Comparison of ENCODE assay signal across 10 cellular contexts in the genomic region with DNA sequence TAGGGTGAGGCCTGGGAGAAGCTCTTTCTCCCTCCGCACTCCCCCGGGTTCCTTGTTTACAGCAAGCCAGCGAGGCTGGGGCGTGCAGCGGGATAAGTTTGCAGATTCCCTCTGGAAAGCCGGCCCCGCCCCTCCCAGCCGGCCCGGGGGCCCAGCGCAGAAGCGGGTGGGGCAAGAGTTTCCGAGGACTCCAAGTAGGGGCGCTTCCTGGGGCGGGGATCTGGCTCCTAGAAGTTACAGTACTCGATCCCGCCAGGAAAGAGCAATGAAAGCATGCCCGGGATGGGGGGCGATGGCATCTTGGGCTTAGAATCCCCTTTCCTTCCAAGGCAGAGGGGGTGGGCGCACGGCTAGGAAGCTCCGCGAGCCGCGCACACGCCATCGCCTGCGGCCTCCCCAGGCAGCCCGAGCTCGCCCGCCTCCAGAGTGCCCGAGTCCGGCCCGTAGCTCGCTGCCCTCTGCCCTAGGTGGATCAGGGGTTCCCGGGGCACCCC. TPM values are rescaled to one million over a fixed set of nuclear protein-coding genes. Genes with fewer than 3 reads are reported as not detected.
DNase-seq lines count a peak whose midpoint lies in the region; ATAC-seq, FAIRE-seq and TF ChIP-seq lines count a peak whose summit lies in the region.
"Had no signal": no experiment of that assay in that cellular context is flagged by ENCODE, and none has a peak within 500 bp of the region (broad histone marks: within the 10 kb centered on the region; RNA-seq: fewer than 3 reads in every experiment).

No MANE protein-coding gene starts in this region.

- TF ChIP-seq CTCF in WTC11 (IDR thresholded peaks at IDR 0.05) (no peak), foreskin keratinocyte (conservative IDR thresholded peaks at IDR 0.05) (no peak), neural crest cell (conservative IDR thresholded peaks at IDR 0.05) (no peak)

- POLR2A ChIA-PET in WTC11 (lab: Charles Lee) = interaction anchor here (0.9 to 1.8 kb wide), 2 partner anchors 11 to 145 kb away, joined by 3 to 5 read pairs; no protein-coding TSS in a partner anchor

- H3K9me3 Mint-ChIP-seq in WTC11 = no peaks in the 10 kb centered on the region
- no peaks in the 10 kb centered on the region for H3K9me3 Mint-ChIP-seq in neural crest cell

- H3K4me3 Mint-ChIP-seq in WTC11 = peak overlapping the region; percentile 89
- H3K4me3 Mint-ChIP-seq in neural crest cell = peak overlapping the region; percentile 93

- peak overlapping the region; percentile 4 for H3K27ac ChIP-seq in foreskin keratinocyte

- H3K27me3 Mint-ChIP-seq in WTC11 (ENCODE audit: low read depth) (no peaks in the 10 kb centered on the region), neural crest cell (ENCODE audit: low read depth) (no peaks in the 10 kb centered on the region)

- H3K4me1 Mint-ChIP-seq in WTC11 (peaks cover 31% of the 10 kb centered on the region), neural crest cell (peaks cover 38% of the 10 kb centered on the region)

- peak; percentile 25 for ATAC-seq in HG03432 (IDR thresholded peaks at IDR 0.05; ENCODE audit: unreplicated experiment)
- peak; percentile 38 for ATAC-seq in WTC11
- peak; percentile 7 for ATAC-seq in foreskin keratinocyte

- CTCF ChIA-PET in WTC11 (lab: Charles Lee) = interaction anchor here (0.5 to 5.1 kb wide), 16 partner anchors 12 to 274 kb away, joined by 3 to 38 read pairs (median 5); partner anchors contain the start of gene KCTD17

- no peaks in the 10 kb centered on the region for H3K4me1 ChIP-seq in foreskin keratinocyte

- no peak for TF ChIP-seq POLR2A in H54 (IDR thresholded peaks at IDR 0.05; ENCODE audit: low read depth, low read length)

- H3K27ac Mint-ChIP-seq in WTC11 (peak overlapping the region; percentile 87; the same call in 1 of the 2 replicates), neural crest cell (ENCODE audit: unreplicated experiment) (peak overlapping the region; percentile 96)

- H3K36me3 Mint-ChIP-seq in WTC11 = no peaks in the 10 kb centered on the region; the same call in 1 of the 2 replicates
- H3K36me3 Mint-ChIP-seq in neural crest cell (ENCODE audit: low read depth) = peaks cover 4% of the 10 kb centered on the region

- DNase-seq in NCI-H510A treated with DMSO at 0.1 percent for 48 hours (lab: John Stamatoyannopoulos, UW) (peak; percentile 59), NCI-H510A (lab: John Stamatoyannopoulos, UW) (no peak), WTC11 (ENCODE audit: low spot score) (peak; percentile 72), foreskin keratinocyte (peak in 1 of 2 donors; percentile 23), neural crest cell (ENCODE audit: low read depth, low spot score) (peak; percentile 41), H54 (ENCODE audit: insufficient read length, low spot score) (no peak), cerebellar nuclear complex (lab: John Stamatoyannopoulos, UW) (no peak)

- H3K27me3 ChIP-seq in foreskin keratinocyte = no peaks in the 10 kb centered on the region

- no peak for FAIRE-seq in H54 (lab: Jason Lieb, UNC)
- FAIRE-seq: endometrium, G401.6 had no signal

TF ChIP-seq in WTC11, 78 proteins besides CTCF, POLR2A, EP300 and RAD21 (continues in another document):
- TF ChIP-seq ZNF219 (CRISPR knock-in tag; IDR thresholded peaks at IDR 0.05; ENCODE audit: borderline replicate concordance) (0 out of 2 replicates have a peak, but pooled peaks have one; percentile 50), ATF6 (CRISPR knock-in tag; IDR thresholded peaks at IDR 0.05) (no peak), FOXP1 (CRISPR knock-in tag; IDR thresholded peaks at IDR 0.05; ENCODE audit: borderline replicate concordance) (no peak), GABPB1 (CRISPR knock-in tag; IDR thresholded peaks at IDR 0.05) (no peak), NFE2L1 (CRISPR knock-in tag; IDR thresholded peaks at IDR 0.05) (no peak), MAX (CRISPR knock-in tag; IDR thresholded peaks at IDR 0.05) (peak; percentile 32; the same call in 1 of the 2 replicates), KAT7 (CRISPR knock-in tag; IDR thresholded peaks at IDR 0.05; ENCODE audit: borderline replicate concordance) (no peak), RELA (CRISPR knock-in tag; IDR thresholded peaks at IDR 0.05; ENCODE audit: borderline replicate concordance) (no peak), ZBTB21 (CRISPR knock-in tag; IDR thresholded peaks at IDR 0.05; ENCODE audit: borderline replicate concordance) (0 out of 2 replicates have a peak, but pooled peaks have one; percentile 53), TEAD1 (CRISPR knock-in tag; IDR thresholded peaks at IDR 0.05) (no peak), RORB (CRISPR knock-in tag; IDR thresholded peaks at IDR 0.05) (no peak), MXD4 (CRISPR knock-in tag; IDR thresholded peaks at IDR 0.05; ENCODE audit: borderline replicate concordance) (no peak)
- TF ChIP-seq, protein P1, sequence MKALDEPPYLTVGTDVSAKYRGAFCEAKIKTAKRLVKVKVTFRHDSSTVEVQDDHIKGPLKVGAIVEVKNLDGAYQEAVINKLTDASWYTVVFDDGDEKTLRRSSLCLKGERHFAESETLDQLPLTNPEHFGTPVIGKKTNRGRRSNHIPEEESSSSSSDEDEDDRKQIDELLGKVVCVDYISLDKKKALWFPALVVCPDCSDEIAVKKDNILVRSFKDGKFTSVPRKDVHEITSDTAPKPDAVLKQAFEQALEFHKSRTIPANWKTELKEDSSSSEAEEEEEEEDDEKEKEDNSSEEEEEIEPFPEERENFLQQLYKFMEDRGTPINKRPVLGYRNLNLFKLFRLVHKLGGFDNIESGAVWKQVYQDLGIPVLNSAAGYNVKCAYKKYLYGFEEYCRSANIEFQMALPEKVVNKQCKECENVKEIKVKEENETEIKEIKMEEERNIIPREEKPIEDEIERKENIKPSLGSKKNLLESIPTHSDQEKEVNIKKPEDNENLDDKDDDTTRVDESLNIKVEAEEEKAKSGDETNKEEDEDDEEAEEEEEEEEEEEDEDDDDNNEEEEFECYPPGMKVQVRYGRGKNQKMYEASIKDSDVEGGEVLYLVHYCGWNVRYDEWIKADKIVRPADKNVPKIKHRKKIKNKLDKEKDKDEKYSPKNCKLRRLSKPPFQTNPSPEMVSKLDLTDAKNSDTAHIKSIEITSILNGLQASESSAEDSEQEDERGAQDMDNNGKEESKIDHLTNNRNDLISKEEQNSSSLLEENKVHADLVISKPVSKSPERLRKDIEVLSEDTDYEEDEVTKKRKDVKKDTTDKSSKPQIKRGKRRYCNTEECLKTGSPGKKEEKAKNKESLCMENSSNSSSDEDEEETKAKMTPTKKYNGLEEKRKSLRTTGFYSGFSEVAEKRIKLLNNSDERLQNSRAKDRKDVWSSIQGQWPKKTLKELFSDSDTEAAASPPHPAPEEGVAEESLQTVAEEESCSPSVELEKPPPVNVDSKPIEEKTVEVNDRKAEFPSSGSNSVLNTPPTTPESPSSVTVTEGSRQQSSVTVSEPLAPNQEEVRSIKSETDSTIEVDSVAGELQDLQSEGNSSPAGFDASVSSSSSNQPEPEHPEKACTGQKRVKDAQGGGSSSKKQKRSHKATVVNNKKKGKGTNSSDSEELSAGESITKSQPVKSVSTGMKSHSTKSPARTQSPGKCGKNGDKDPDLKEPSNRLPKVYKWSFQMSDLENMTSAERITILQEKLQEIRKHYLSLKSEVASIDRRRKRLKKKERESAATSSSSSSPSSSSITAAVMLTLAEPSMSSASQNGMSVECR (CRISPR knock-in tag; IDR thresholded peaks at IDR 0.05; ENCODE audit: borderline replicate concordance) = 0 out of 2 replicates have a peak, but pooled peaks have one; percentile 15
- TF ChIP-seq, protein P2, sequence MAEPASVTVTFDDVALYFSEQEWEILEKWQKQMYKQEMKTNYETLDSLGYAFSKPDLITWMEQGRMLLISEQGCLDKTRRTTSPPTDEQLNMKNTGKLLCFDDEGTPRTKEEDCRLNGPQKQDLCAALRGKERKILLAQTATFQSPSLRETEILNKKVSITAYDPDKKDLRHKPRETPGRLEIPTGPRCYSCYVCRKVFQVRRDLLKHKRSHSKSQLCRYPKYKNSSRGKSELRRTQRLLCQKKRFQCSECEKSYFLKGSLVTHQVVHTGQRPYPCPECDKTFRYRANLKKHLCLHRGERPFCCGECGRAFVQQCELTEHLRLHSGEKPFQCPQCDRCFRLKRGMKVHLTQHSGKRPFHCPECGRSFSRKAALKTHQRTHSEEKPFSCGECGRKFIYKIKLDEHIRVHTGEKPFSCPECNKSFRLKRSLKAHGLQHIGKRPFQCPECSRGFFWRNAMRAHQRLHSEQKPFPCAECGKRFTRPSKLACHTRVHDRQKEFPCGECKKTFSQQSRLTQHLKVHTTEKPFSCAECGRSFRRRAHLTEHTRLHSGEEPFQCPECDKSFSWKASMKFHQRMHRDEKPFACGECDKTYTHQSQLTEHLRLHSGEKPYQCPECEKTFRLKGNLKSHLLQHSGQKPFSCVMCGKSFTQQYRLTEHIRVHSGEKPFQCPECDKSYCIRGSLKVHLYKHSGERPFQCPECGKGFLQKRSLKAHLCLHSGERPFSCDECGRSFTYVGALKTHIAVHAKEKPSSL (CRISPR knock-in tag; conservative IDR thresholded peaks at IDR 0.05) = no peak

RNA-seq across cellular contexts. Expression of gene TST, which starts 0.4 kb away (rescaled TPM):
- 24.4 to 33.3 TPM (median 32.8 TPM) in 3 replicates for total RNA-seq in WTC11 (2021)
- 18.1 and 19.7 TPM in 2 replicates for total RNA-seq in foreskin keratinocyte
- 23.2 and 26.2 TPM in 2 replicates for polyA plus RNA-seq in foreskin keratinocyte
- 31.0 and 31.3 TPM in 2 replicates for total RNA-seq in neural crest cell

RNA-seq across cellular contexts. Expression of gene MPST, which starts 0.7 kb away (rescaled TPM):
- 86.6 to 101 TPM (median 98.7 TPM) in 3 replicates for total RNA-seq in WTC11 (2021)
- 57.5 and 62.6 TPM in 2 replicates for total RNA-seq in foreskin keratinocyte
- polyA plus RNA-seq in foreskin keratinocyte = 82.2 TPM in 2 replicates
- 100.0 and 103 TPM in 2 replicates for total RNA-seq in neural crest cell

RNA-seq across cellular contexts. Expression of gene KCTD17, which starts 32.7 kb away (rescaled TPM):
- total RNA-seq in WTC11 (2021) = 29.4 to 36.3 TPM (median 31.5 TPM) in 3 replicates
- total RNA-seq in foreskin keratinocyte = 19.6 and 24.7 TPM in 2 replicates
- polyA plus RNA-seq in foreskin keratinocyte = 22.8 and 25.9 TPM in 2 replicates
- total RNA-seq in neural crest cell = 85.7 and 95.8 TPM in 2 replicates

Comparison
In these comparisons a context has a peak if more than half of its experiments do, and no peak if none do; other contexts are left out.
1. DNase-seq: peak in NCI-H510A treated with DMSO at 0.1 percent for 48 hours (single experiment), WTC11 (single experiment) and neural crest cell (single experiment); none in NCI-H510A (single experiment), H54 (single experiment) and cerebellar nuclear complex (0 of 2).
2. Peak in every context shown above with its lines, with median percentiles within 50 percentile points of each other: ATAC-seq.